In genomic region chr2:112722816-112723555, GRCh38 we compare ENCODE assay signal across 29 cellular contexts. TPM values are rescaled to one million over a fixed set of nuclear protein-coding genes. Genes with fewer than 3 reads are reported as not detected.
DNase-seq lines count a peak whose midpoint lies in the region; ATAC-seq and TF ChIP-seq lines count a peak whose summit lies in the region.
"Had no signal": no experiment of that assay in that cellular context is flagged by ENCODE, and none has a peak within 500 bp of the region (broad histone marks: within the 10 kb centered on the region; RNA-seq: fewer than 3 reads in every experiment).

No MANE protein-coding gene starts in this region.

- H3K27me3 ChIP-seq in IMR-90 (ENCODE audit: control insufficient read depth, insufficient read depth, low read length), result peaks cover 2% of the 10 kb centered on the region; the same call in 1 of the 2 replicates
- H3K27me3 ChIP-seq: BLaER1, SJCRH30 had no signal

- TF ChIP-seq RAD21 in IMR-90 (IDR thresholded peaks at IDR 0.05; ENCODE audit: low read length), result no peak

- no peak overlapping the region for H3K4me3 ChIP-seq in IMR-90 (ENCODE audit: insufficient read depth, low read depth, low read length)
- H3K4me3 ChIP-seq: BLaER1, GM23248, SJCRH30 had no signal

- no peak overlapping the region for H4K5ac ChIP-seq in IMR-90 (ENCODE audit: low read depth, low read length)

- H2BK15ac ChIP-seq in IMR-90 (ENCODE audit: low read depth, low read length), result no peak overlapping the region

- no peak overlapping the region for H3K4me2 ChIP-seq in IMR-90 (ENCODE audit: low read depth, low read length)
- H3K4me2 ChIP-seq: BLaER1 had no signal

- no peaks in the 10 kb centered on the region for H3K36me3 ChIP-seq in IMR-90 (ENCODE audit: control insufficient read depth, insufficient read depth, low read length)
- H3K36me3 ChIP-seq: BLaER1, SJCRH30 had no signal

- WGBS in IMR-90 (ENCODE audit: extremely low coverage in 2 of 2, insufficient read length in 1 of 2), 2 experiments, result 79% methylated on average over 3 of the region's 10 CpGs; no CpG with 5 or more reads in 1 of the 2 experiments

- H3K27ac Mint-ChIP-seq in activated CD8-positive, alpha-beta T cell treated with anti-CD3 and anti-CD28 coated beads, Interleukin-2, amount 10 ng/mL, durations not matched to agents 7 days and 5 days, result peak overlapping the region; percentile 49
- H3K27ac Mint-ChIP-seq in activated CD8-positive, alpha-beta T cell treated with anti-CD3 and anti-CD28 coated beads for 36 hours, result no peak overlapping the region
- H3K27ac Mint-ChIP-seq in endothelial cell (ENCODE audit: unreplicated experiment), result peak overlapping the region; percentile 21
- peak overlapping the region; percentile 34 for H3K27ac Mint-ChIP-seq in stimulated activated effector memory CD8-positive, alpha-beta T cell treated with anti-CD3 and anti-CD28 coated beads, Interleukin-12 subunit alpha, Interleukin-12 subunit beta, amount 100 ng/mL, for 72 hours
- H3K27ac Mint-ChIP-seq: CD4-positive, alpha-beta memory T cell; HFFc6 had no signal

- H2BK120ac ChIP-seq in IMR-90 (ENCODE audit: low read depth, low read length), result no peak overlapping the region

- no peak overlapping the region for H3K27ac ChIP-seq in IMR-90 (ENCODE audit: insufficient read depth, low read length)
- H3K27ac ChIP-seq: BLaER1, GM23248, SJCRH30 had no signal

- CTCF ChIA-PET in activated CD8-positive, alpha-beta T cell treated with anti-CD3 and anti-CD28 coated beads, Interleukin-2, amount 10 ng/mL, durations not matched to agents 7 days and 5 days (lab: Charles Lee), result interaction anchor here (0.6 to 10.0 kb wide), 5 partner anchors 10 to 122 kb away, joined by 3 to 335 read pairs (median 3); no protein-coding TSS in a partner anchor
- CTCF ChIA-PET in activated CD8-positive, alpha-beta T cell treated with anti-CD3 and anti-CD28 coated beads for 36 hours (lab: Charles Lee), result interaction anchor here (9.5 to 10.6 kb wide), 2 partner anchors 93 to 123 kb away, joined by 202 to 291 read pairs; no protein-coding TSS in a partner anchor
- CTCF ChIA-PET in IMR-90 (lab: Yijun Ruan, JAX), result no interaction called here

- dilution Hi-C loops in IMR-90 (cut with HindIII; ENCODE audit: low sequenced_read_pairs, unreplicated experiment), result no loop called here

- TF ChIP-seq CTCF in activated CD8-positive, alpha-beta T cell treated with anti-CD3 and anti-CD28 coated beads for 36 hours (IDR thresholded peaks at IDR 0.05), result no peak
- TF ChIP-seq CTCF in IMR-90 (conservative IDR thresholded peaks at IDR 0.05; ENCODE audit: low read depth, low read length) (no peak), endothelial cell (IDR thresholded peaks at IDR 0.05; ENCODE audit: unreplicated experiment) (no peak)

- peaks cover 7% of the 10 kb centered on the region for H3K27me3 Mint-ChIP-seq in activated CD8-positive, alpha-beta T cell treated with anti-CD3 and anti-CD28 coated beads, Interleukin-2, amount 10 ng/mL, durations not matched to agents 7 days and 5 days (ENCODE audit: low read depth)
- no peaks in the 10 kb centered on the region for H3K27me3 Mint-ChIP-seq in activated CD8-positive, alpha-beta T cell treated with anti-CD3 and anti-CD28 coated beads for 36 hours
- peaks cover 8% of the 10 kb centered on the region for H3K27me3 Mint-ChIP-seq in endothelial cell (ENCODE audit: unreplicated experiment)

- H3K23ac ChIP-seq in IMR-90 (ENCODE audit: low read depth, low read length), result no peak overlapping the region

- H3K4me3 Mint-ChIP-seq in activated CD8-positive, alpha-beta T cell treated with anti-CD3 and anti-CD28 coated beads, Interleukin-2, amount 10 ng/mL, durations not matched to agents 7 days and 5 days, result no peak overlapping the region
- H3K4me3 Mint-ChIP-seq in activated CD8-positive, alpha-beta T cell treated with anti-CD3 and anti-CD28 coated beads for 36 hours, result no peak overlapping the region
- no peak overlapping the region for H3K4me3 Mint-ChIP-seq in endothelial cell (ENCODE audit: unreplicated experiment)
- H3K4me3 Mint-ChIP-seq in stimulated activated effector memory CD8-positive, alpha-beta T cell treated with anti-CD3 and anti-CD28 coated beads, Interleukin-12 subunit alpha, Interleukin-12 subunit beta, amount 100 ng/mL, for 72 hours, result no peak overlapping the region
- H3K4me3 Mint-ChIP-seq: CD4-positive, alpha-beta memory T cell; H9; HFFc6 had no signal

- no peaks in the 10 kb centered on the region for H4K20me1 ChIP-seq in IMR-90 (ENCODE audit: insufficient read depth, low read length)
- H4K20me1 ChIP-seq: BLaER1 had no signal

- no peaks in the 10 kb centered on the region for H3K36me3 Mint-ChIP-seq in activated CD8-positive, alpha-beta T cell treated with anti-CD3 and anti-CD28 coated beads, Interleukin-2, amount 10 ng/mL, durations not matched to agents 7 days and 5 days (ENCODE audit: low read depth)
- H3K36me3 Mint-ChIP-seq in activated CD8-positive, alpha-beta T cell treated with anti-CD3 and anti-CD28 coated beads for 36 hours (ENCODE audit: low read depth), result no peaks in the 10 kb centered on the region
- no peaks in the 10 kb centered on the region for H3K36me3 Mint-ChIP-seq in endothelial cell (ENCODE audit: low read depth, unreplicated experiment)
- peaks cover 6% of the 10 kb centered on the region for H3K36me3 Mint-ChIP-seq in stimulated activated effector memory CD8-positive, alpha-beta T cell treated with anti-CD3 and anti-CD28 coated beads, Interleukin-12 subunit alpha, Interleukin-12 subunit beta, amount 100 ng/mL, for 72 hours
- H3K36me3 Mint-ChIP-seq: CD4-positive, alpha-beta memory T cell had no signal

- H3K4me1 Mint-ChIP-seq in activated CD8-positive, alpha-beta T cell treated with anti-CD3 and anti-CD28 coated beads, Interleukin-2, amount 10 ng/mL, durations not matched to agents 7 days and 5 days (ENCODE audit: low read depth), result peaks cover 12% of the 10 kb centered on the region
- peaks cover 3% of the 10 kb centered on the region for H3K4me1 Mint-ChIP-seq in activated CD8-positive, alpha-beta T cell treated with anti-CD3 and anti-CD28 coated beads for 36 hours (ENCODE audit: low read depth)
- H3K4me1 Mint-ChIP-seq in endothelial cell (ENCODE audit: unreplicated experiment), result peaks cover 10% of the 10 kb centered on the region
- H3K4me1 Mint-ChIP-seq in stimulated activated effector memory CD8-positive, alpha-beta T cell treated with anti-CD3 and anti-CD28 coated beads, Interleukin-12 subunit alpha, Interleukin-12 subunit beta, amount 100 ng/mL, for 72 hours, result peaks cover 10% of the 10 kb centered on the region

- no peaks in the 10 kb centered on the region for H3K9me1 ChIP-seq in IMR-90 (ENCODE audit: insufficient read depth, low read length)

- no peak overlapping the region for H3K4ac ChIP-seq in IMR-90 (ENCODE audit: low read depth, low read length)

- in situ Hi-C loops in IMR-90 (cut with MboI; ENCODE audit: low sequenced_read_pairs), result no loop called here

- H2AK9ac ChIP-seq in IMR-90 (replicated peaks; ENCODE audit: low read depth, low read length, poor library complexity), result peak overlapping the region; percentile 2

- no peak overlapping the region for H3K56ac ChIP-seq in IMR-90 (ENCODE audit: extremely low read depth, insufficient read depth, low read length)

- intact Hi-C loops in activated CD8-positive, alpha-beta T cell treated with anti-CD3 and anti-CD28 coated beads for 36 hours (cut with micrococcal nuclease), result loop anchor here (1.0 kb wide), 1 partner anchor 99 kb away; no protein-coding TSS in a partner anchor
- intact Hi-C loops in IMR-90 (cut with micrococcal nuclease), result no loop called here

- H3K14ac ChIP-seq in IMR-90 (replicated peaks; ENCODE audit: low read depth, low read length), result no peak overlapping the region

- H3K9me3 ChIP-seq in IMR-90 (ENCODE audit: control insufficient read depth, insufficient read depth, low read length), result no peaks in the 10 kb centered on the region
- H3K9me3 ChIP-seq: BLaER1, SJCRH30 had no signal

- BruUV-seq in IMR-90 (replicated peaks; lab: Mats Ljungman, UMichigan), result no TSS peak

- no peak for DNase-seq in activated CD8-positive, alpha-beta T cell treated with anti-CD3 and anti-CD28 coated beads, Interleukin-2, amount 10 ng/mL, durations not matched to agents 7 days and 5 days
- no peak for DNase-seq in activated CD8-positive, alpha-beta T cell treated with anti-CD3 and anti-CD28 coated beads for 36 hours
- DNase-seq in IMR-90 (no peak), endothelial cell (ENCODE audit: low spot score) (no peak), NCI-H1930 (lab: John Stamatoyannopoulos, UW) (no peak), NCI-H82 treated with DMSO at 0.1 percent for 48 hours (lab: John Stamatoyannopoulos, UW; ENCODE audit: unreplicated experiment) (no peak)
- DNase-seq in stimulated activated effector memory CD8-positive, alpha-beta T cell treated with anti-CD3 and anti-CD28 coated beads, Interleukin-12 subunit alpha, Interleukin-12 subunit beta, amount 100 ng/mL, for 72 hours (ENCODE audit: low spot score in 2 of 2), result no peak
- DNase-seq: 8988T; CD4-positive, alpha-beta memory T cell; COR-L47; DMS53; GM23248; H9; HFFc6; Karpas-422; NCI-H1092 treated with DMSO at 0.1 percent for 48 hours; NCI-H1436; NCI-H187; NCI-H2171 treated with DMSO at 0.1 percent for 48 hours; NCI-H524; NCI-H748 treated with DMSO at 0.1 percent for 48 hours; PC-3; SJCRH30 had no signal

- no peak overlapping the region for H2AK5ac ChIP-seq in IMR-90 (ENCODE audit: low read depth, low read length)

- H4K91ac ChIP-seq in IMR-90 (ENCODE audit: insufficient read depth, low read depth, low read length), result no peak overlapping the region

- H2BK20ac ChIP-seq in IMR-90 (ENCODE audit: low read depth, low read length), result no peak overlapping the region

- no peak overlapping the region for H3K9ac ChIP-seq in IMR-90 (ENCODE audit: low read depth, low read length)
- H3K9ac ChIP-seq: BLaER1, GM23248 had no signal

- no peak overlapping the region for H3K18ac ChIP-seq in IMR-90 (ENCODE audit: low read depth, low read length)

- POLR2A ChIA-PET in activated CD8-positive, alpha-beta T cell treated with anti-CD3 and anti-CD28 coated beads, Interleukin-2, amount 10 ng/mL, durations not matched to agents 7 days and 5 days (lab: Charles Lee), result interaction anchor here (0.7 kb wide), 1 partner anchor 78 kb away, joined by 4 read pairs; the partner anchor contains the start of gene SLC20A1
- POLR2A ChIA-PET in activated CD8-positive, alpha-beta T cell treated with anti-CD3 and anti-CD28 coated beads for 36 hours (lab: Charles Lee), result no interaction called here
- POLR2A ChIA-PET in IMR-90 (lab: Charles Lee; ENCODE audit: unreplicated experiment), result no interaction called here

- ATAC-seq in activated CD8-positive, alpha-beta T cell treated with anti-CD3 and anti-CD28 coated beads, Interleukin-2, amount 10 ng/mL, durations not matched to agents 7 days and 5 days, result no peak
- no peak for ATAC-seq in activated CD8-positive, alpha-beta T cell treated with anti-CD3 and anti-CD28 coated beads for 36 hours
- no peak for ATAC-seq in IMR-90 (ENCODE audit: low read depth)
- no peak for ATAC-seq in stimulated activated effector memory CD8-positive, alpha-beta T cell treated with anti-CD3 and anti-CD28 coated beads, Interleukin-12 subunit alpha, Interleukin-12 subunit beta, amount 100 ng/mL, for 72 hours
- no peak for ATAC-seq in HG03108 (IDR thresholded peaks at IDR 0.05; ENCODE audit: unreplicated experiment)
- ATAC-seq: PC-3, Right ventricle myocardium inferior, SK-N-SH treated with all-trans-retinoic acid at 6 μM for 48 hours had no signal

- no peak overlapping the region for H2AFZ ChIP-seq in IMR-90 (replicated peaks; ENCODE audit: low read length, poor library complexity)
- H2AFZ ChIP-seq: GM23248 had no signal

- H4K8ac ChIP-seq in IMR-90 (ENCODE audit: low read depth in 2 of 2, low read length in 2 of 2), result no peak overlapping the region

- H3K9me3 Mint-ChIP-seq in activated CD8-positive, alpha-beta T cell treated with anti-CD3 and anti-CD28 coated beads, Interleukin-2, amount 10 ng/mL, durations not matched to agents 7 days and 5 days (ENCODE audit: insufficient read depth), result no peaks in the 10 kb centered on the region
- no peaks in the 10 kb centered on the region for H3K9me3 Mint-ChIP-seq in activated CD8-positive, alpha-beta T cell treated with anti-CD3 and anti-CD28 coated beads for 36 hours
- no peaks in the 10 kb centered on the region for H3K9me3 Mint-ChIP-seq in endothelial cell (ENCODE audit: unreplicated experiment)
- no peaks in the 10 kb centered on the region for H3K9me3 Mint-ChIP-seq in stimulated activated effector memory CD8-positive, alpha-beta T cell treated with anti-CD3 and anti-CD28 coated beads, Interleukin-12 subunit alpha, Interleukin-12 subunit beta, amount 100 ng/mL, for 72 hours
- H3K9me3 Mint-ChIP-seq: H9, HFFc6 had no signal

- TF ChIP-seq POLR2A in IMR-90 (IDR thresholded peaks at IDR 0.05; ENCODE audit: low read depth, low read length), result no peak

- H3K79me1 ChIP-seq in IMR-90 (ENCODE audit: low read depth in 1 of 2, low read length in 2 of 2), result no peaks in the 10 kb centered on the region

- H2BK5ac ChIP-seq in IMR-90 (ENCODE audit: low read depth, low read length, poor library complexity, severe bottlenecking), result no peak overlapping the region

- peaks cover 1% of the 10 kb centered on the region; the same call in 1 of the 2 replicates for H3K4me1 ChIP-seq in IMR-90 (ENCODE audit: control insufficient read depth, insufficient read depth, low read length)
- H3K4me1 ChIP-seq: SJCRH30 had no signal

RNA-seq across cellular contexts. Expression of gene NT5DC4, which starts 2.2 kb away (rescaled TPM):
- not detected for total RNA-seq in activated CD8-positive, alpha-beta T cell treated with anti-CD3 and anti-CD28 coated beads, Interleukin-2, amount 10 ng/mL, durations not matched to agents 7 days and 5 days
- total RNA-seq in activated CD8-positive, alpha-beta T cell treated with anti-CD3 and anti-CD28 coated beads for 36 hours, result not detected
- total RNA-seq in IMR-90 (2012; rRNA removed), result not detected in 2 replicates
- polyA plus RNA-seq in IMR-90 (2012; rRNA removed), result not detected in 2 replicates
- not detected in 2 replicates for polyA plus RNA-seq in IMR-90 (2012; cell fraction: cytosol; rRNA removed)
- not detected in 2 replicates for polyA plus RNA-seq in IMR-90 (2012; cell fraction: nucleus; rRNA removed; ENCODE audit: low replicate concordance)
- not detected for total RNA-seq in endothelial cell (ENCODE audit: unreplicated experiment)
- total RNA-seq: CD4-positive, alpha-beta memory T cell; Daoy; GM23248; H9; HFFc6; Right ventricle myocardium inferior; RPMI7951; SJCRH30 had no signal
- polyA plus RNA-seq: CD4-positive, alpha-beta memory T cell; GM23248 had no signal

RNA-seq across cellular contexts. Expression of gene CKAP2L, which starts 41.4 kb away (rescaled TPM):
- total RNA-seq in activated CD8-positive, alpha-beta T cell treated with anti-CD3 and anti-CD28 coated beads, Interleukin-2, amount 10 ng/mL, durations not matched to agents 7 days and 5 days, result 10 to 100 TPM; 59.3 to 63.4 TPM
- 10 to 100 TPM; 24.5 to 30.5 TPM for total RNA-seq in activated CD8-positive, alpha-beta T cell treated with anti-CD3 and anti-CD28 coated beads for 36 hours
- total RNA-seq in IMR-90 (2012; rRNA removed) (9.9 and 13.3 TPM in 2 replicates), endothelial cell (ENCODE audit: unreplicated experiment) (5.5 TPM)
- polyA plus RNA-seq in IMR-90 (2012; rRNA removed), result 6.3 and 6.4 TPM in 2 replicates
- 0.43 and 0.55 TPM in 2 replicates for polyA plus RNA-seq in IMR-90 (2012; cell fraction: cytosol; rRNA removed)
- polyA plus RNA-seq in IMR-90 (2012; cell fraction: nucleus; rRNA removed; ENCODE audit: low replicate concordance), result 0.50 and 2.0 TPM in 2 replicates
